In the genomic region with DNA sequence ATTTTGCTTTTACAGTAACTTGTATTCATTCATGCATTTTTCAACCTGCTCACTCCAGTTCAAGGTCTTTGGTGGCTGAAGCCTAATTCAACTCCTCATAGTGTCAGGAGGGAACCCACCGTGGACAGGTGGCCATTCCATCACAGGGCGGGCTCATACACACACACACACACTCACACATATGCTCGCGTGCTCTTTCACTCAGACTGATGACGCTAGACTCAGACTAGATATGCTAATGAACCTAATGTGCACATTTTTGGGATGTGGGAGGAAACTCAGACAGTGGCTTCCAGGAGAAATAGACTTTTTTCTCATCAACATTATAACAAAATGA, we compare ENCODE assay signal across 8 cellular contexts. TPM values are rescaled to one million over a fixed set of nuclear protein-coding genes. Genes with fewer than 3 reads are reported as not detected.
DNase-seq lines count a peak whose midpoint lies in the region; ATAC-seq, FAIRE-seq and TF ChIP-seq lines count a peak whose summit lies in the region.

No MANE protein-coding gene starts in this region.

- H3K27ac Mint-ChIP-seq in T-cell: peak overlapping the region; percentile 91 to 94
- H3K27ac Mint-ChIP-seq in osteocyte (ENCODE audit: unreplicated experiment): peak overlapping the region; percentile 56

- peak overlapping the region; percentile 82 for H2AFZ ChIP-seq in fibroblast of lung (ENCODE audit: low read length)

- peaks cover 5% of the 10 kb centered on the region for H3K4me1 ChIP-seq in fibroblast of lung (ENCODE audit: control insufficient read depth, extremely low read depth, insufficient read depth, low read length)

- DNase-seq in GM04504 (ENCODE audit: low read depth): peak; percentile 0
- no peak for DNase-seq in T-cell
- DNase-seq in fibroblast of lung (ENCODE audit: low read depth in 2 of 2): peak in 1 of 2 donors; percentile 23
- no peak for DNase-seq in osteocyte (ENCODE audit: extremely low spot score, unreplicated experiment)
- DNase-seq in SKM-1 treated with dmso at 0.1 percent for 144 hours (lab: John Stamatoyannopoulos, UW; ENCODE audit: unreplicated experiment): no peak
- no peak for DNase-seq in midbrain (lab: John Stamatoyannopoulos, UW)
- DNase-seq in frontal cortex (ENCODE audit: low spot score in 2 of 2): no peak

- H3K4me3 ChIP-seq in fibroblast of lung (replicated peaks in 1 of 4; ENCODE audit: control extremely low read depth in 1 of 4, insufficient read depth in 1 of 4, low read depth in 3 of 4, low read length in 4 of 4): peak overlapping the region; percentile 47 to 67 (median 56)

- H3K4me2 ChIP-seq in fibroblast of lung (ENCODE audit: extremely low read depth, insufficient read depth, low read length): peak overlapping the region; percentile 76

- no peaks in the 10 kb centered on the region for H3K27me3 ChIP-seq in fibroblast of lung (ENCODE audit: control insufficient read depth, insufficient read depth, low read length)

- CTCF ChIA-PET in T-cell (lab: Charles Lee): interaction anchor here in 1 of 2 donors (1.2 to 2.3 kb wide), 3 partner anchors 18 to 73 kb away, joined by 4 to 23 read pairs (median 18); no protein-coding TSS in a partner anchor

- H3K9me3 Mint-ChIP-seq in T-cell: peaks cover 0 to 14% (median 7%) of the 10 kb centered on the region in 3 donors
- H3K9me3 Mint-ChIP-seq in osteocyte (ENCODE audit: unreplicated experiment): no peaks in the 10 kb centered on the region

- H3K27ac ChIP-seq in fibroblast of lung (ENCODE audit: insufficient read depth, low read length): no peak overlapping the region

- H3K4me1 Mint-ChIP-seq in T-cell (peaks cover 36 to 43% (median 43%) of the 10 kb centered on the region in 3 donors), osteocyte (ENCODE audit: unreplicated experiment) (peaks cover 28% of the 10 kb centered on the region)

- no peak for TF ChIP-seq CTCF in fibroblast of lung (conservative IDR thresholded peaks at IDR 0.05 in 1 of 2, IDR thresholded peaks at IDR 0.05 in 1 of 2; ENCODE audit: low read depth in 1 of 2, low read length in 2 of 2)
- TF ChIP-seq CTCF in osteocyte (IDR thresholded peaks at IDR 0.05): no peak

- H3K36me3 Mint-ChIP-seq in T-cell (peaks cover 4% of the 10 kb centered on the region), osteocyte (ENCODE audit: unreplicated experiment) (no peaks in the 10 kb centered on the region)

- no peaks in the 10 kb centered on the region for H3K79me2 ChIP-seq in fibroblast of lung (ENCODE audit: control insufficient read depth, insufficient read depth, low read length)

- FAIRE-seq in frontal cortex (lab: Jason Lieb, UNC): no peak

- H4K20me1 ChIP-seq in fibroblast of lung (ENCODE audit: control insufficient read depth, extremely low read depth, insufficient read depth, low read length): no peaks in the 10 kb centered on the region

- H3K36me3 ChIP-seq in fibroblast of lung (ENCODE audit: control insufficient read depth, insufficient read depth, low read length): no peaks in the 10 kb centered on the region

- H3K9me3 ChIP-seq in fibroblast of lung (ENCODE audit: control insufficient read depth, insufficient read depth, low read depth, low read length): no peaks in the 10 kb centered on the region

- H3K4me3 Mint-ChIP-seq in T-cell (peak overlapping the region; percentile 84 to 98 (median 85)), osteocyte (ENCODE audit: unreplicated experiment) (peak overlapping the region; percentile 78)

- peaks cover 0 to 5% of the 10 kb centered on the region in 2 donors for H3K27me3 Mint-ChIP-seq in T-cell
- H3K27me3 Mint-ChIP-seq in osteocyte (ENCODE audit: unreplicated experiment): no peaks in the 10 kb centered on the region

- POLR2A ChIA-PET in T-cell (lab: Charles Lee): interaction anchor here in 1 of 2 donors (0.6 to 2.1 kb wide), 3 partner anchors 18 to 29 kb away, joined by 3 to 21 read pairs (median 13); no protein-coding TSS in a partner anchor

- ATAC-seq in HG02798 (IDR thresholded peaks at IDR 0.05; ENCODE audit: poor library complexity, unreplicated experiment) (peak; percentile 19), T-cell (replicated peaks in 1 of 4) (peak; percentile 6 to 18 (median 8))

- H3K9ac ChIP-seq in fibroblast of lung (ENCODE audit: insufficient read depth, low read length): no peak overlapping the region

RNA-seq across cellular contexts. Expression of gene TRIM27, which starts 56.7 kb away (rescaled TPM):
- total RNA-seq in T-cell: 10 to 100 TPM; 27.2 to 91.7 (median 86.9) TPM
- 43.7 and 43.8 TPM in 2 replicates for total RNA-seq in fibroblast of lung
- 42.1 and 42.7 TPM in 2 replicates for polyA plus RNA-seq in fibroblast of lung
- 28.5 and 33.6 TPM in 2 replicates for polyA plus RNA-seq in fibroblast of lung (2012)
- 17.3 and 28.3 TPM in 2 replicates for polyA minus RNA-seq in fibroblast of lung (ENCODE audit: low replicate concordance)
- 55.7 and 58.3 TPM in 2 replicates for total RNA-seq in osteocyte
- total RNA-seq in frontal cortex: 75.8 TPM
